8 cellular contexts compared by ENCODE assay signal in genomic region chrX:136028383-136028984, GRCh38. TPM values are rescaled to one million over a fixed set of nuclear protein-coding genes. Genes with fewer than 3 reads are reported as not detected.
DNase-seq lines count a peak whose midpoint lies in the region; ATAC-seq and TF ChIP-seq lines count a peak whose summit lies in the region.

No MANE protein-coding gene starts in this region.

- H3K36me3 ChIP-seq in heart left ventricle (peaks cover 0 to 23% (median 4%) of the 10 kb centered on the region in 9 donors), gastrocnemius medialis (no peaks in the 10 kb centered on the region)

- no peak overlapping the region for H3K27ac ChIP-seq in VCaP
- H3K27ac ChIP-seq in heart left ventricle = peak overlapping the region in 8 of 12 donors; percentile 54 to 97 (median 86)
- peak overlapping the region in 1 of 4 donors; percentile 70 for H3K27ac ChIP-seq in gastrocnemius medialis

- DNase-seq in COR-L47 (lab: John Stamatoyannopoulos, UW) (peak; percentile 20), NCI-H1092 treated with DMSO at 0.1 percent for 48 hours (lab: John Stamatoyannopoulos, UW) (peak; percentile 40), heart left ventricle (no peak), gastrocnemius medialis (no peak)

- TF ChIP-seq POLR2A in heart left ventricle (IDR thresholded peaks at IDR 0.05) (no peak), gastrocnemius medialis (IDR thresholded peaks at IDR 0.05) (no peak)

- in situ Hi-C loops in gastrocnemius medialis (cut with MboI; ENCODE audit: low sequenced_read_pairs in 4 of 4) = loop anchor here in 3 of 4 donors (5.0 to 25.0 kb wide), 3 partner anchors 134 to 234 kb away; partner anchors contain the start of gene MAP7D3 (in 1 of the 3)

- H3K9me3 ChIP-seq in heart left ventricle (no peaks in the 10 kb centered on the region), gastrocnemius medialis (no peaks in the 10 kb centered on the region)

- ATAC-seq in GM19043 (IDR thresholded peaks at IDR 0.05; ENCODE audit: low read depth, unreplicated experiment) = peak; percentile 55
- ATAC-seq in heart left ventricle = peak in 3 of 4 donors; percentile 16 to 47 (median 36)
- peak; percentile 64 to 72 for ATAC-seq in gastrocnemius medialis
- ATAC-seq in GM18498 (IDR thresholded peaks at IDR 0.05; ENCODE audit: unreplicated experiment) = no peak
- no peak for ATAC-seq in HG03097 (IDR thresholded peaks at IDR 0.05; ENCODE audit: low FRiP score, unreplicated experiment)

- peaks cover 0 to 34% (median 10%) of the 10 kb centered on the region in 12 donors for H3K4me1 ChIP-seq in heart left ventricle
- peaks cover 9 to 19% of the 10 kb centered on the region in 2 donors for H3K4me1 ChIP-seq in gastrocnemius medialis

- intact Hi-C loops in heart left ventricle (cut with DNase I) = loop anchor here (1.0 to 10.0 kb wide), 16 partner anchors 134 to 549 kb away; partner anchors contain the start of gene HTATSF1 (in 1 of the 10)
- intact Hi-C loops in gastrocnemius medialis (cut with DNase I; ENCODE audit: low total_unique reads) = loop anchor here (1.0 to 2.0 kb wide), 3 partner anchors 135 to 240 kb away; no protein-coding TSS in a partner anchor

- H3K4me3 ChIP-seq in heart left ventricle = no peak overlapping the region
- no peak overlapping the region for H3K4me3 ChIP-seq in gastrocnemius medialis

- H3K27me3 ChIP-seq in heart left ventricle (peaks cover 0 to 5% (median 0%) of the 10 kb centered on the region in 9 donors), gastrocnemius medialis (no peaks in the 10 kb centered on the region)

- TF ChIP-seq CTCF in VCaP (conservative IDR thresholded peaks at IDR 0.05) = peak; percentile 69
- peak; percentile 36 to 66 (median 62) for TF ChIP-seq CTCF in heart left ventricle (IDR thresholded peaks at IDR 0.05)
- peak; percentile 37 to 70 (median 47) for TF ChIP-seq CTCF in gastrocnemius medialis (IDR thresholded peaks at IDR 0.05 in 4 of 5, conservative IDR thresholded peaks at IDR 0.05 in 1 of 5)

RNA-seq across cellular contexts. Expression of gene SLC9A6, which starts 43.2 kb away (rescaled TPM):
- total RNA-seq in heart left ventricle = 10 to 100 TPM; 14.3 to 23.2 (median 15.6) TPM
- 10 to 100 TPM; 10.6 to 20.5 TPM for polyA plus RNA-seq in heart left ventricle
- 10 to 100 TPM; 13.3 to 18.7 (median 15.2) TPM for total RNA-seq in gastrocnemius medialis

RNA-seq across cellular contexts. Expression of gene MMGT1, which starts 54.7 kb away (rescaled TPM):
- total RNA-seq in heart left ventricle (10 to 100 TPM; 22.8 to 34.4 (median 26.5) TPM), gastrocnemius medialis (10 to 100 TPM; 20.6 to 29.2 (median 23.5) TPM)
- 10 to 100 TPM in 1 of 2 donors, 1 to 10 TPM in 1; 1.6 to 28.6 TPM for polyA plus RNA-seq in heart left ventricle

Comparison
In these comparisons a context has a peak if more than half of its experiments do, and no peak if none do; other contexts are left out.
1. DNase-seq: peak in COR-L47 (single experiment) and NCI-H1092 treated with DMSO at 0.1 percent for 48 hours (single experiment); none in heart left ventricle (0 of 5) and gastrocnemius medialis (0 of 2).
2. ATAC-seq: peak in GM19043 (single experiment), heart left ventricle (3 of 4) and gastrocnemius medialis (2 of 2); none in GM18498 (single experiment) and HG03097 (single experiment).
3. Peak in every context shown above with its lines, with median percentiles within 50 percentile points of each other: CTCF ChIP-seq.